ENCODE assay signal across 25 cellular contexts in genomic region chr9:36791204-36791948, GRCh38.
DNase-seq lines count a peak whose midpoint lies in the region; ATAC-seq and TF ChIP-seq lines count a peak whose summit lies in the region.
"Had no signal": no experiment of that assay in that cellular context is flagged by ENCODE, and none has a peak within 500 bp of the region (broad histone marks: within the 10 kb centered on the region; RNA-seq: fewer than 3 reads in every experiment).

No MANE protein-coding gene starts in this region.

- H2AFZ ChIP-seq in PC-3 (ENCODE audit: low read length), result no peak overlapping the region

- H3K79me2 ChIP-seq in PC-3 (ENCODE audit: low read length), result no peaks in the 10 kb centered on the region

- no TSS peak for BruUV-seq in PC-3 (replicated peaks; lab: Mats Ljungman, UMichigan)

- no peak overlapping the region for H3K4me3 ChIP-seq in cardiac muscle cell
- H3K4me3 ChIP-seq in PC-3 (ENCODE audit: low read length), result no peak overlapping the region
- H3K4me3 ChIP-seq: GM12878, heart right ventricle, ovary, SK-N-MC, upper lobe of left lung had no signal

- DNase-seq in cardiac muscle cell (ENCODE audit: low read depth in 1 of 2, low spot score in 1 of 2) (peak in 1 of 2 donors; percentile 73), Right ventricle myocardium superior (no peak), PC-3 (peak; percentile 27), hepatic stellate cell (ENCODE audit: low spot score) (no peak)
- DNase-seq: activated CD8-positive, alpha-beta memory T cell treated with anti-CD3 and anti-CD28 coated beads, Interleukin-2, amount 10 ng/mL, durations not matched to agents 7 days and 5 days; activated T-cell treated with anti-CD3 and anti-CD28 coated beads, Interleukin-2, amount 50 U/mL, for 4 hours; CD8-positive, alpha-beta memory T cell; dermis blood vessel endothelial cell; EL; foreskin melanocyte; heart right ventricle; Kasumi-1; left cardiac atrium; NCI-H1436 treated with DMSO at 0.1 percent for 48 hours; NCI-H526 treated with DMSO at 0.1 percent for 48 hours; nephron progenitor cell; ovary; stimulated activated CD4-positive, alpha-beta T cell treated with anti-CD3 and anti-CD28 coated beads, Interleukin-15, amount 100 ng/mL, for 24 hours; stimulated activated naive B cell treated with anti-CD40 and anti-IgM and Interleukin-4, amounts not matched to agents 10 μg/mL and 1 μg/mL and 100 μg/mL, for 72 hours; upper lobe of left lung had no signal

- H3K36me3 ChIP-seq in cardiac muscle cell, result no peaks in the 10 kb centered on the region
- H3K36me3 ChIP-seq in PC-3 (ENCODE audit: low read depth, low read length), result no peaks in the 10 kb centered on the region
- H3K36me3 ChIP-seq: heart right ventricle, ovary, upper lobe of left lung had no signal

- H3K9me2 ChIP-seq in PC-3 (replicated peaks; ENCODE audit: low read length), result no peaks in the 10 kb centered on the region

- POLR2A ChIA-PET in PC-3 (lab: Charles Lee; ENCODE audit: unreplicated experiment), result no interaction called here

- no peaks in the 10 kb centered on the region for H3F3A ChIP-seq in PC-3 (ENCODE audit: low read length, unreplicated experiment)

- CTCF ChIA-PET in PC-3 (lab: Charles Lee), result interaction anchor here (0.6 kb wide), 1 partner anchor 230 kb away, joined by 5 read pairs; no protein-coding TSS in a partner anchor

- no peak for TF ChIP-seq CTCF in cardiac muscle cell (IDR thresholded peaks at IDR 0.05; ENCODE audit: low read depth, low read length)
- TF ChIP-seq CTCF in PC-3 (conservative IDR thresholded peaks at IDR 0.05; ENCODE audit: low read depth, low read length), result no peak

- H3K9ac ChIP-seq in PC-3 (ENCODE audit: low read length), result no peak overlapping the region

- H3K4me2 ChIP-seq in PC-3 (ENCODE audit: low read length), result no peak overlapping the region

- H3K4me1 ChIP-seq in cardiac muscle cell (ENCODE audit: low read depth) (no peaks in the 10 kb centered on the region), PC-3 (ENCODE audit: insufficient read depth, low read length) (no peaks in the 10 kb centered on the region)
- H3K4me1 ChIP-seq: heart right ventricle, upper lobe of left lung had no signal

- ATAC-seq in Right ventricle myocardium superior (ENCODE audit: poor library complexity), result no peak
- no peak for ATAC-seq in PC-3
- peak; percentile 38 for ATAC-seq in esophagus mucosa
- ATAC-seq in GM19324 (IDR thresholded peaks at IDR 0.05; ENCODE audit: low FRiP score, unreplicated experiment), result no peak
- ATAC-seq in GM19395 (IDR thresholded peaks at IDR 0.05; ENCODE audit: unreplicated experiment), result no peak
- ATAC-seq: activated CD8-positive, alpha-beta memory T cell treated with anti-CD3 and anti-CD28 coated beads, Interleukin-2, amount 10 ng/mL, durations not matched to agents 7 days and 5 days; activated T-cell treated with anti-CD3 and anti-CD28 coated beads, Interleukin-2, amount 50 U/mL, for 4 hours; GM12878; left cardiac atrium; stimulated activated naive B cell treated with anti-CD40 and anti-IgM and Interleukin-4, amounts not matched to agents 10 μg/mL and 1 μg/mL and 100 μg/mL, for 72 hours had no signal

- H3K9me3 ChIP-seq in cardiac muscle cell (ENCODE audit: low read depth) (no peaks in the 10 kb centered on the region), PC-3 (ENCODE audit: low read length) (no peaks in the 10 kb centered on the region)
- H3K9me3 ChIP-seq: ovary had no signal

- intact Hi-C loops in Right ventricle myocardium superior (cut with DNase I), result no loop called here
- intact Hi-C loops in PC-3 (cut with micrococcal nuclease), result loop anchor here (10.0 kb wide), 1 partner anchor 63 kb away; no protein-coding TSS in a partner anchor

- H4K20me1 ChIP-seq in PC-3 (ENCODE audit: low read length), result no peaks in the 10 kb centered on the region

- H3K27ac ChIP-seq in cardiac muscle cell, result peak overlapping the region; percentile 70
- no peak overlapping the region for H3K27ac ChIP-seq in PC-3 (ENCODE audit: low read length)
- H3K27ac ChIP-seq: heart right ventricle, ovary, SK-N-MC, upper lobe of left lung had no signal

- no peaks in the 10 kb centered on the region for H3K27me3 ChIP-seq in cardiac muscle cell
- H3K27me3 ChIP-seq in PC-3 (ENCODE audit: low read length), result no peaks in the 10 kb centered on the region
- H3K27me3 ChIP-seq: ovary, upper lobe of left lung had no signal
